ENCODE assay signal across 7 cellular contexts in genomic region chr1:232629250-232630046, GRCh38. TPM values are rescaled to one million over a fixed set of nuclear protein-coding genes. Genes with fewer than 3 reads are reported as not detected.
A peak's percentile ranks its signal among the peaks of the same experiment; 100 is the strongest.
DNase-seq lines count a peak whose midpoint lies in the region; ATAC-seq and TF ChIP-seq lines count a peak whose summit lies in the region.

No MANE protein-coding gene starts in this region.

- H3K4me1 ChIP-seq in MM.1S (ENCODE audit: low read length) (peaks cover 34% of the 10 kb centered on the region), ovary (ENCODE audit: insufficient read depth) (no peaks in the 10 kb centered on the region)

- no peaks in the 10 kb centered on the region for H3K36me3 Mint-ChIP-seq in activated T-helper 1 cell treated with anti-CD3 and anti-CD28 coated beads, Interleukin-12 subunit alpha, Interleukin-12 subunit beta, Interleukin-2, Interleukin-4 antibody, amounts not matched to agents 30 ng/mL and 10 ng/mL and 1 ng/mL, durations not matched to agents 14 hours and 24 hours and 36 hours (ENCODE audit: low read depth)
- peaks cover 4% of the 10 kb centered on the region for H3K36me3 Mint-ChIP-seq in glutamatergic neuron (ENCODE audit: unreplicated experiment)

- peak overlapping the region; percentile 81 for H3K4me2 ChIP-seq in MM.1S (ENCODE audit: low read depth, low read length)

- peak overlapping the region; percentile 51 for H2AFZ ChIP-seq in MM.1S (ENCODE audit: low read length)

- no peaks in the 10 kb centered on the region for H3K9me2 ChIP-seq in MM.1S (replicated peaks; ENCODE audit: insufficient read depth, low read length)

- H3K36me3 ChIP-seq in H7 (replicated peaks; ENCODE audit: control insufficient read depth, insufficient read depth, low read length) (no peaks in the 10 kb centered on the region), MM.1S (replicated peaks; ENCODE audit: insufficient read depth, low read length) (no peaks in the 10 kb centered on the region), ovary (no peaks in the 10 kb centered on the region)

- WGBS in ovary, 3 donors, result 1% methylated on average over 77 to 96 of the region's 96 CpGs

- H3K9ac ChIP-seq in MM.1S (ENCODE audit: low read length), result peak overlapping the region; percentile 11; the same call in 1 of the 2 replicates

- DNase-seq in H7 (peak; percentile 68), MM.1S (no peak), glutamatergic neuron (peak; percentile 77), ovary (peak; percentile 36 to 66 (median 53)), inferior parietal cortex (ENCODE audit: extremely low spot score) (no peak)
- peak; percentile 0 for DNase-seq in activated T-helper 1 cell treated with anti-CD3 and anti-CD28 coated beads, Interleukin-12 subunit alpha, Interleukin-12 subunit beta, Interleukin-2, Interleukin-4 antibody, amounts not matched to agents 30 ng/mL and 10 ng/mL and 1 ng/mL, durations not matched to agents 14 hours and 24 hours and 36 hours (ENCODE audit: low spot score)

- H3K9me3 ChIP-seq in MM.1S (replicated peaks; ENCODE audit: insufficient read depth, low read length), result no peaks in the 10 kb centered on the region
- H3K9me3 ChIP-seq in ovary, result no peaks in the 10 kb centered on the region

- no peaks in the 10 kb centered on the region for H3K9me3 Mint-ChIP-seq in activated T-helper 1 cell treated with anti-CD3 and anti-CD28 coated beads, Interleukin-12 subunit alpha, Interleukin-12 subunit beta, Interleukin-2, Interleukin-4 antibody, amounts not matched to agents 30 ng/mL and 10 ng/mL and 1 ng/mL, durations not matched to agents 14 hours and 24 hours and 36 hours
- H3K9me3 Mint-ChIP-seq in glutamatergic neuron (ENCODE audit: unreplicated experiment), result peaks cover 12% of the 10 kb centered on the region

- no peaks in the 10 kb centered on the region for H3K79me2 ChIP-seq in MM.1S (ENCODE audit: low read length)

- intact Hi-C loops in activated T-helper 1 cell treated with anti-CD3 and anti-CD28 coated beads, Interleukin-12 subunit alpha, Interleukin-12 subunit beta, Interleukin-2, Interleukin-4 antibody, amounts not matched to agents 30 ng/mL and 10 ng/mL and 1 ng/mL, durations not matched to agents 14 hours and 24 hours and 36 hours (cut with micrococcal nuclease), result loop anchor here (2.0 to 10.0 kb wide), 7 partner anchors 51 to 665 kb away; partner anchors contain the start of gene PCNX2
- intact Hi-C loops in ovary (cut with DNase I), result loop anchor here in 3 of 4 donors (5.0 to 10.0 kb wide), 4 partner anchors 605 to 765 kb away; no protein-coding TSS in a partner anchor

- H4K20me1 ChIP-seq in MM.1S (ENCODE audit: insufficient read depth, low read length), result no peaks in the 10 kb centered on the region

- TF ChIP-seq EP300 in ovary (IDR thresholded peaks at IDR 0.05), result no peak

- peak overlapping the region; percentile 90 for H3K4me3 Mint-ChIP-seq in activated T-helper 1 cell treated with anti-CD3 and anti-CD28 coated beads, Interleukin-12 subunit alpha, Interleukin-12 subunit beta, Interleukin-2, Interleukin-4 antibody, amounts not matched to agents 30 ng/mL and 10 ng/mL and 1 ng/mL, durations not matched to agents 14 hours and 24 hours and 36 hours
- peak overlapping the region; percentile 98 for H3K4me3 Mint-ChIP-seq in glutamatergic neuron (ENCODE audit: unreplicated experiment)

- peaks cover 33% of the 10 kb centered on the region for H3F3A ChIP-seq in MM.1S (ENCODE audit: insufficient read depth, low read length)

- H3K27ac Mint-ChIP-seq in activated T-helper 1 cell treated with anti-CD3 and anti-CD28 coated beads, Interleukin-12 subunit alpha, Interleukin-12 subunit beta, Interleukin-2, Interleukin-4 antibody, amounts not matched to agents 30 ng/mL and 10 ng/mL and 1 ng/mL, durations not matched to agents 14 hours and 24 hours and 36 hours, result peak overlapping the region; percentile 61
- H3K27ac Mint-ChIP-seq in glutamatergic neuron (ENCODE audit: unreplicated experiment), result peak overlapping the region; percentile 98

- TF ChIP-seq CTCF in MM.1S (IDR thresholded peaks at IDR 0.05; ENCODE audit: low read length), result no peak
- no peak for TF ChIP-seq CTCF in glutamatergic neuron (IDR thresholded peaks at IDR 0.05; ENCODE audit: partially characterized antibody, unreplicated experiment)
- peak in 1 of 3 donors; percentile 10 for TF ChIP-seq CTCF in ovary (IDR thresholded peaks at IDR 0.05)

- peak; percentile 61 for ATAC-seq in GM18502 (IDR thresholded peaks at IDR 0.05; ENCODE audit: poor library complexity, unreplicated experiment)

- TF ChIP-seq POLR2A in ovary (IDR thresholded peaks at IDR 0.05), result no peak

- H3K4me1 Mint-ChIP-seq in activated T-helper 1 cell treated with anti-CD3 and anti-CD28 coated beads, Interleukin-12 subunit alpha, Interleukin-12 subunit beta, Interleukin-2, Interleukin-4 antibody, amounts not matched to agents 30 ng/mL and 10 ng/mL and 1 ng/mL, durations not matched to agents 14 hours and 24 hours and 36 hours (ENCODE audit: low read depth), result peaks cover 38% of the 10 kb centered on the region
- peaks cover 26% of the 10 kb centered on the region for H3K4me1 Mint-ChIP-seq in glutamatergic neuron (ENCODE audit: low read depth, unreplicated experiment)

- H3K27ac ChIP-seq in MM.1S (ENCODE audit: low read length) (no peak overlapping the region), ovary (peak overlapping the region in 1 of 2 donors; percentile 3)

- peaks cover 44% of the 10 kb centered on the region for H3K27me3 Mint-ChIP-seq in activated T-helper 1 cell treated with anti-CD3 and anti-CD28 coated beads, Interleukin-12 subunit alpha, Interleukin-12 subunit beta, Interleukin-2, Interleukin-4 antibody, amounts not matched to agents 30 ng/mL and 10 ng/mL and 1 ng/mL, durations not matched to agents 14 hours and 24 hours and 36 hours (ENCODE audit: insufficient read depth)
- peaks cover 3% of the 10 kb centered on the region for H3K27me3 Mint-ChIP-seq in glutamatergic neuron (ENCODE audit: unreplicated experiment)

- H3K27me3 ChIP-seq in H7 (ENCODE audit: control insufficient read depth, insufficient read depth, low read length) (peaks cover 14% of the 10 kb centered on the region), MM.1S (replicated peaks; ENCODE audit: insufficient read depth, low read length) (peaks cover 20% of the 10 kb centered on the region), ovary (no peaks in the 10 kb centered on the region)

- H3K4me3 ChIP-seq in H7 (ENCODE audit: insufficient read depth, low read depth, low read length) (peak overlapping the region; percentile 76), MM.1S (ENCODE audit: low read length) (peak overlapping the region; percentile 64), ovary (peak overlapping the region; percentile 73)

RNA-seq across cellular contexts. Expression of gene SIPA1L2, which starts 0.5 kb away (rescaled TPM):
- 43.4 and 45.6 TPM in 2 replicates for total RNA-seq in H7 (2014; rRNA removed; shearing (Covaris generic))
- total RNA-seq in activated T-helper 1 cell treated with anti-CD3 and anti-CD28 coated beads, Interleukin-12 subunit alpha, Interleukin-12 subunit beta, Interleukin-2, Interleukin-4 antibody, amounts not matched to agents 30 ng/mL and 10 ng/mL and 1 ng/mL, durations not matched to agents 14 hours and 24 hours and 36 hours, result 2.3 and 2.6 TPM in 2 replicates
- total RNA-seq in glutamatergic neuron (ENCODE audit: unreplicated experiment), result 177 TPM
- total RNA-seq in ovary, result 10 to 100 TPM; 12.9 to 52.9 (median 31.7) TPM
- polyA plus RNA-seq in ovary, result 10 to 100 TPM; 12.3 to 17.7 TPM

Comparison
In these comparisons a context has a peak if more than half of its experiments do, and no peak if none do; other contexts are left out.
1. DNase-seq: peak in H7 (single experiment), activated T-helper 1 cell treated with anti-CD3 and anti-CD28 coated beads, Interleukin-12 subunit alpha, Interleukin-12 subunit beta, Interleukin-2, Interleukin-4 antibody, amounts not matched to agents 30 ng/mL and 10 ng/mL and 1 ng/mL, durations not matched to agents 14 hours and 24 hours and 36 hours (single experiment), glutamatergic neuron (single experiment) and ovary (5 of 5); none in MM.1S (single experiment) and inferior parietal cortex (single experiment).
2. Peak in every context shown above with its lines, with median percentiles within 50 percentile points of each other: H3K4me3 ChIP-seq.